8 cellular contexts compared by ENCODE assay signal in the genomic region with DNA sequence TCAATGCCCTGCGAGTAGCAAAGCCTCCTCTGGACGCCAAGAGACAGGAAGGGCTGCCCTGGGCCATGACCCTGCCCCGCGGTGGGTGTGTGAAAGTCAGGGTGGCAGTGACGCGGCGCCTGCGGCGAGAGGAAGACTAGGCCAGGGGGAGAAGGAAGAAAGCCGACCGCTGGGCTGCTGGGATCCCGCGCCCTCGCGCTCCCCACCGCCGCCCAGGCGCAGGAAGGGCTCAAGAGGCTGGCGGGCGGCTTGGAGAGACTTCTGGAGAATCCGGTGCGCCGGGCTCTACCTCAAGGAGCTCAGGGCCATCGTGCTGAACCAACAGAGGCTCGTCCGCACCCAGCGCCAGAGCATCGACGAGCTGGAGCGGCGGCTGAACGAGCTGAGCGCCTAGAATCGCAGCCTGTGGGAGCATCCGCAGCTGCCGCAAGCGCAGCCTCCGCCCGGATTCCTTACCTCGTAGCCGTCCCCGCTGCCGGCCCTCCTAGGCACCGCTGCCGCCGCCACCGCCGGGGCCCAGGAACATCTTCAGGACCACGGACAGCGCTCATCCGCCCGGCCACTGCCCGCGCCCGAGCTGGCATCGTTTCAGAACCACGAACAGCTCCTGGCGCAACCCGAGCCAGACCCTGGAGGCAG.
DNase-seq lines count a peak whose midpoint lies in the region; ATAC-seq and TF ChIP-seq lines count a peak whose summit lies in the region.

No MANE protein-coding gene starts in this region.

- H3K27ac ChIP-seq in VCaP (peak overlapping the region; percentile 8; the same call in 1 of the 2 replicates), iPS DF 6.9 (ENCODE audit: low read length) (no peak overlapping the region)

- H3K9me3 ChIP-seq in iPS DF 6.9 (ENCODE audit: control insufficient read depth, insufficient read depth, low read length) (no peaks in the 10 kb centered on the region), skeletal muscle satellite cell (replicated peaks; ENCODE audit: low read length) (no peaks in the 10 kb centered on the region)

- no peaks in the 10 kb centered on the region for H3K36me3 Mint-ChIP-seq in brain

- H3K27me3 ChIP-seq in iPS DF 6.9 (ENCODE audit: control insufficient read depth, insufficient read depth, low read length) (peaks cover 3% of the 10 kb centered on the region; the same call in 1 of the 2 replicates), skeletal muscle satellite cell (ENCODE audit: control insufficient read depth, insufficient read depth, low read length) (no peaks in the 10 kb centered on the region)

- TF ChIP-seq CTCF in VCaP (conservative IDR thresholded peaks at IDR 0.05) = no peak
- no peak for TF ChIP-seq CTCF in brain (conservative IDR thresholded peaks at IDR 0.05)

- H3K4me3 ChIP-seq in iPS DF 6.9 (ENCODE audit: low read length) (no peak overlapping the region; the same call in 1 of the 2 replicates), skeletal muscle satellite cell (ENCODE audit: low read length) (no peak overlapping the region)

- H3K4me3 Mint-ChIP-seq in brain = peak overlapping the region; percentile 67 to 82 (median 78)

- DNase-seq in EH (ENCODE audit: low read depth) (peak; percentile 62), KBM-7 (peak; percentile 89), iPS DF 6.9 (ENCODE audit: low read depth, low spot score) (peak; percentile 73)

- H3K27ac Mint-ChIP-seq in brain = no peak overlapping the region

- peaks cover 56% of the 10 kb centered on the region for H3K27me3 Mint-ChIP-seq in brain

- H3K9me3 Mint-ChIP-seq in brain = peaks cover 0 to 9% (median 0%) of the 10 kb centered on the region in 5 experiments

- peak overlapping the region; percentile 23 for H3K4me2 ChIP-seq in skeletal muscle satellite cell (ENCODE audit: low read length)

- in situ Hi-C loops in KBM-7 (cut with MboI; ENCODE audit: low pct_unique_long_range_greater_than_20kb, low sequenced_read_pairs) = no loop called here

- WGBS in iPS DF 6.9 (ENCODE audit: insufficient coverage, insufficient read length) = no CpG with 5 or more reads among the region's 59 CpGs

- H3K4me1 ChIP-seq in iPS DF 6.9 (ENCODE audit: control insufficient read depth, insufficient read depth, low read length) = peaks cover 4% of the 10 kb centered on the region
- H3K4me1 ChIP-seq in skeletal muscle satellite cell (ENCODE audit: control insufficient read depth, insufficient read depth, low read length) = no peaks in the 10 kb centered on the region

- ATAC-seq in GM21529 (IDR thresholded peaks at IDR 0.05; ENCODE audit: unreplicated experiment) (no peak), GM19452 (IDR thresholded peaks at IDR 0.05; ENCODE audit: unreplicated experiment) (no peak)

- peaks cover 13% of the 10 kb centered on the region for H3K4me1 Mint-ChIP-seq in brain

- no peak overlapping the region for H3K9ac ChIP-seq in skeletal muscle satellite cell (ENCODE audit: low read depth, low read length)

- H3K36me3 ChIP-seq in iPS DF 6.9 (ENCODE audit: control insufficient read depth, insufficient read depth, low read length) (no peaks in the 10 kb centered on the region), skeletal muscle satellite cell (ENCODE audit: insufficient read depth, low read length) (no peaks in the 10 kb centered on the region)
